In the genomic region with DNA sequence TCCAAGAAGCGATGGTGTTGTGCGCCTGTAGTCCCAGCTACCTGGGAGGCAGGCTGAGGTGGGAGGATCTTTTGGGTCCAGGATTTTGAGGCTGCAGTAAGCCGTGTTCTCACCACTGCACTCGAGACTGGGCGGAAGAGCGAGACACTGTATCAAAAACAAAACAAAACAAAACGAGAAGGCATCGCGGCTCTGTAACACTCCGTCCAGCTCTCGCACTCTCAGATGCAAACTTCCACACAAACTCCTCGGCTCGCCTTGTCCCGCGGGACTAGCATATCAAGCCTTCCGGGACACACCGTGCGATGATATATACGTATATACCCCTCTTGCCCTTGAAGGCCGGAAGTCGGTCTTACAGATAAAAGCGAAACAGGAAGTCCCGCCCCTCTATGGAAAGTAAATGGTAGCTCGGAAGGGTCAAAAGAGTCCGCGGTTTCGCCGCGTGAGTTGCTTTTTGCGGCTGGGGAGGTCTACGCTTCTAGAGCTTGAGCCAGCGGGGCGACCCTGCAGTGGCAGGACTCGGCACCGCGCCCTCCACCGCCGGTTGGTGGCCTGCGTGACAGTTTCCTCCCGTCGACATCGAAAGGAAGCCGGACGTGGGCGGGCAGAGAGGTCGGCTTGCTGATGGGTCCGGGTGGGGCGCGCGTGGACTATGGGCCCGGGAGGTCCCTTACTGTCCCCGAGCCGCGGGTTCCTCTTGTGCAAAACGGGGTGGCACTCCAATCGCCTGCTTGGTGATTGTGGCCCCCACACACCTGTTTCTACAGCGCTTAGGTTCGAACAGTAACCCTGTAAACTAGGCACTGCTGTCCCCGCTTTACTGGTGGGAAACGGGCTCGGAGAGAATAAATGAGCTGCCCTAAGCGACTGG, we compare ENCODE assay signal across 8 cellular contexts. TPM values are rescaled to one million over a fixed set of nuclear protein-coding genes. Genes with fewer than 3 reads are reported as not detected.
DNase-seq lines count a peak whose midpoint lies in the region; ATAC-seq lines count a peak whose summit lies in the region.

A gene with protein sequence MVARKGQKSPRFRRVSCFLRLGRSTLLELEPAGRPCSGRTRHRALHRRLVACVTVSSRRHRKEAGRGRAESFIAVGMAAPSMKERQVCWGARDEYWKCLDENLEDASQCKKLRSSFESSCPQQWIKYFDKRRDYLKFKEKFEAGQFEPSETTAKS (plus strand): TSS at position 393 of the 874 bp plus-strand sequence. CDS start 11 bp downstream, at position 404.

- POLR2A ChIA-PET in activated CD4-positive, alpha-beta T cell treated with anti-CD3 and anti-CD28 coated beads for 36 hours (lab: Charles Lee), result interaction anchor here (0.5 to 1.4 kb wide), 4 partner anchors 9 to 1120 kb away, joined by 4 read pairs; no protein-coding TSS in a partner anchor

- DNase-seq in AML-193 (lab: John Stamatoyannopoulos, UW) (peak; percentile 88 to 92), GM19238 (ENCODE audit: insufficient read length, low spot score) (peak; percentile 74), NCI-H524 (lab: John Stamatoyannopoulos, UW) (peak; percentile 95 to 96), kidney glomerular epithelial cell (lab: John Stamatoyannopoulos, UW) (peak; percentile 82)
- peak; percentile 92 for DNase-seq in activated CD4-positive, alpha-beta T cell treated with anti-CD3 and anti-CD28 coated beads for 36 hours
- peak; percentile 72 to 86 for DNase-seq in stimulated activated CD4-positive, alpha-beta T cell treated with anti-CD3 and anti-CD28 coated beads, Interleukin-1b, Interleukin-23, amount 100 ng/mL, for 1 hour (ENCODE audit: low read depth in 2 of 2)

- H3K9me3 Mint-ChIP-seq in activated CD4-positive, alpha-beta T cell treated with anti-CD3 and anti-CD28 coated beads for 36 hours (ENCODE audit: low read depth), result no peaks in the 10 kb centered on the region

- CTCF ChIA-PET in activated CD4-positive, alpha-beta T cell treated with anti-CD3 and anti-CD28 coated beads for 36 hours (lab: Charles Lee), result interaction anchor here (0.6 to 1.9 kb wide), 6 partner anchors 10 to 1131 kb away, joined by 3 to 7 read pairs (median 3); a partner anchor contains a TSS

- no peaks in the 10 kb centered on the region for H3K27me3 Mint-ChIP-seq in activated CD4-positive, alpha-beta T cell treated with anti-CD3 and anti-CD28 coated beads for 36 hours

- H3K4me1 Mint-ChIP-seq in activated CD4-positive, alpha-beta T cell treated with anti-CD3 and anti-CD28 coated beads for 36 hours, result peaks cover 57% of the 10 kb centered on the region

- peak; percentile 92 for ATAC-seq in HG03442 (IDR thresholded peaks at IDR 0.05; ENCODE audit: unreplicated experiment)
- ATAC-seq in activated CD4-positive, alpha-beta T cell treated with anti-CD3 and anti-CD28 coated beads for 36 hours, result peak; percentile 89

- peak within 1 kb of the TSS; percentile 98 for H3K4me3 Mint-ChIP-seq in activated CD4-positive, alpha-beta T cell treated with anti-CD3 and anti-CD28 coated beads for 36 hours

- H3K27ac ChIP-seq in cingulate gyrus (ENCODE audit: low read depth, low read length), result peak within 1 kb of the TSS; percentile 90

- intact Hi-C loops in activated CD4-positive, alpha-beta T cell treated with anti-CD3 and anti-CD28 coated beads for 36 hours (cut with DNase I, micrococcal nuclease), result loop anchor here (1.0 to 10.0 kb wide), 15 partner anchors 26 to 1418 kb away; a partner anchor contains a TSS

- peaks cover 33% of the 10 kb centered on the region for H3K36me3 Mint-ChIP-seq in activated CD4-positive, alpha-beta T cell treated with anti-CD3 and anti-CD28 coated beads for 36 hours (ENCODE audit: low read depth)

- peak within 1 kb of the TSS; percentile 99 for H3K27ac Mint-ChIP-seq in activated CD4-positive, alpha-beta T cell treated with anti-CD3 and anti-CD28 coated beads for 36 hours

RNA-seq across cellular contexts. Expression of the gene that starts here (rescaled TPM):
- 10 to 100 TPM; 56.5 to 69.5 TPM for total RNA-seq in activated CD4-positive, alpha-beta T cell treated with anti-CD3 and anti-CD28 coated beads for 36 hours

Comparison
In these comparisons a context has a peak if more than half of its experiments do, and no peak if none do; other contexts are left out.
1. Peak in every context shown above with its lines: DNase-seq, ATAC-seq and H3K27ac ChIP-seq.